In genomic region chr2:28544915-28545589, GRCh38 we compare ENCODE assay signal across 10 cellular contexts. TPM values are rescaled to one million over a fixed set of nuclear protein-coding genes. Genes with fewer than 3 reads are reported as not detected.
A peak's percentile ranks its signal among the peaks of the same experiment; 100 is the strongest.
DNase-seq lines count a peak whose midpoint lies in the region; ATAC-seq, FAIRE-seq and TF ChIP-seq lines count a peak whose summit lies in the region.
"Had no signal": no experiment of that assay in that cellular context is flagged by ENCODE, and none has a peak within 500 bp of the region (broad histone marks: within the 10 kb centered on the region; RNA-seq: fewer than 3 reads in every experiment).

No MANE protein-coding gene starts in this region.

- no peaks in the 10 kb centered on the region for H3K27me3 ChIP-seq in HUES6 (ENCODE audit: control insufficient read depth, insufficient read depth, low read length)
- H3K27me3 ChIP-seq in body of pancreas, result no peaks in the 10 kb centered on the region
- H3K27me3 ChIP-seq: esophagus muscularis mucosa, MG63 had no signal

- peaks cover 2 to 5% of the 10 kb centered on the region in 2 donors for H3K27me3 Mint-ChIP-seq in T-cell
- H3K27me3 Mint-ChIP-seq in endothelial cell (ENCODE audit: unreplicated experiment), result peaks cover 2% of the 10 kb centered on the region

- H3K4me3 Mint-ChIP-seq in T-cell (peak overlapping the region in 2 of 3 donors; percentile 6 to 24), endothelial cell (ENCODE audit: unreplicated experiment) (no peak overlapping the region)

- H3K36me3 ChIP-seq in HUES6 (ENCODE audit: control insufficient read depth, insufficient read depth, low read length) (no peaks in the 10 kb centered on the region), body of pancreas (replicated peaks in 1 of 2; ENCODE audit: insufficient read depth in 1 of 2, low read depth in 2 of 2) (no peaks in the 10 kb centered on the region)
- H3K36me3 ChIP-seq: esophagus muscularis mucosa, MG63, thoracic aorta had no signal

- WGBS in body of pancreas, 2 donors, result 69 to 75% methylated on average over 16 to 18 of the region's 18 CpGs

- no peak overlapping the region for H3K4me3 ChIP-seq in HUES6 (ENCODE audit: low read depth, low read length)
- no peak overlapping the region for H3K4me3 ChIP-seq in body of pancreas
- H3K4me3 ChIP-seq: esophagus muscularis mucosa, MG63, thoracic aorta had no signal

- no peak for TF ChIP-seq CTCF in endothelial cell (IDR thresholded peaks at IDR 0.05; ENCODE audit: unreplicated experiment)
- no peak for TF ChIP-seq CTCF in body of pancreas (IDR thresholded peaks at IDR 0.05)

- no peak overlapping the region for H3K27ac ChIP-seq in HUES6 (ENCODE audit: low read depth, low read length)
- no peak overlapping the region for H3K27ac ChIP-seq in body of pancreas
- H3K27ac ChIP-seq: esophagus muscularis mucosa, thoracic aorta had no signal

- H3K36me3 Mint-ChIP-seq in T-cell (no peaks in the 10 kb centered on the region), endothelial cell (ENCODE audit: low read depth, unreplicated experiment) (no peaks in the 10 kb centered on the region)

- H3K27ac Mint-ChIP-seq in T-cell (peak overlapping the region; percentile 71 to 88), endothelial cell (ENCODE audit: unreplicated experiment) (peak overlapping the region; percentile 20)

- no peaks in the 10 kb centered on the region for H3K9me3 Mint-ChIP-seq in T-cell
- H3K9me3 Mint-ChIP-seq in endothelial cell (ENCODE audit: unreplicated experiment), result no peaks in the 10 kb centered on the region

- TF ChIP-seq POLR2A in H54 (IDR thresholded peaks at IDR 0.05; ENCODE audit: low read depth, low read length), result no peak
- TF ChIP-seq POLR2A in body of pancreas (IDR thresholded peaks at IDR 0.05), result no peak

- H3K9ac ChIP-seq in HUES6 (ENCODE audit: low read length), result peak overlapping the region; percentile 3

- intact Hi-C loops in sciatic nerve (cut with DNase I), result no loop called here
- intact Hi-C loops in body of pancreas (cut with DNase I), result no loop called here

- H3K9me3 ChIP-seq in HUES6 (ENCODE audit: control insufficient read depth, insufficient read depth, low read depth, low read length) (no peaks in the 10 kb centered on the region), body of pancreas (no peaks in the 10 kb centered on the region)
- H3K9me3 ChIP-seq: esophagus muscularis mucosa, MG63, thoracic aorta had no signal

- POLR2A ChIA-PET in T-cell (lab: Charles Lee), result interaction anchor here in 1 of 2 donors (0.6 kb wide), 1 partner anchor 392 kb away, joined by 4 read pairs; no protein-coding TSS in a partner anchor

- peaks cover 19 to 35% (median 31%) of the 10 kb centered on the region in 3 donors for H3K4me1 Mint-ChIP-seq in T-cell
- peaks cover 21% of the 10 kb centered on the region for H3K4me1 Mint-ChIP-seq in endothelial cell (ENCODE audit: unreplicated experiment)

- ATAC-seq in T-cell (replicated peaks in 1 of 4) (peak; percentile 48 to 72 (median 66)), sciatic nerve (peak; percentile 18), body of pancreas (no peak)

- DNase-seq in T-cell, result peak in 11 of 34 experiments; percentile 3 to 27 (median 13)
- no peak for DNase-seq in endothelial cell (ENCODE audit: low spot score)
- no peak for DNase-seq in sciatic nerve (ENCODE audit: low spot score)
- no peak for DNase-seq in H54 (ENCODE audit: insufficient read length, low spot score)
- no peak for DNase-seq in body of pancreas
- no peak for DNase-seq in NCI-H345 treated with DMSO at 0.1 percent for 48 hours (lab: John Stamatoyannopoulos, UW; ENCODE audit: unreplicated experiment)
- DNase-seq: MG63 had no signal

- CTCF ChIA-PET in T-cell (lab: Charles Lee), result no interaction called here

- FAIRE-seq in H54 (lab: Jason Lieb, UNC), result no peak

- peaks cover 14% of the 10 kb centered on the region; the same call in 1 of the 2 replicates for H3K4me1 ChIP-seq in HUES6 (ENCODE audit: control insufficient read depth, insufficient read depth, low read length)
- H3K4me1 ChIP-seq in body of pancreas, result no peaks in the 10 kb centered on the region
- H3K4me1 ChIP-seq: esophagus muscularis mucosa had no signal

RNA-seq across cellular contexts. Expression of gene PLB1, which starts 49.2 kb away (rescaled TPM):
- total RNA-seq in T-cell, result 1 to 10 TPM in 2 of 5 donors, under 1 TPM in 3; 0.07 to 2.5 (median 0.58) TPM
- 3.2 TPM for total RNA-seq in endothelial cell (ENCODE audit: unreplicated experiment)
- total RNA-seq in sciatic nerve, result 5.5 TPM
- total RNA-seq in body of pancreas, result 10 to 100 TPM in 1 of 2 donors, 1 to 10 TPM in 1; 1.0 to 12.9 TPM
